7 cellular contexts compared by ENCODE assay signal in the genomic region with DNA sequence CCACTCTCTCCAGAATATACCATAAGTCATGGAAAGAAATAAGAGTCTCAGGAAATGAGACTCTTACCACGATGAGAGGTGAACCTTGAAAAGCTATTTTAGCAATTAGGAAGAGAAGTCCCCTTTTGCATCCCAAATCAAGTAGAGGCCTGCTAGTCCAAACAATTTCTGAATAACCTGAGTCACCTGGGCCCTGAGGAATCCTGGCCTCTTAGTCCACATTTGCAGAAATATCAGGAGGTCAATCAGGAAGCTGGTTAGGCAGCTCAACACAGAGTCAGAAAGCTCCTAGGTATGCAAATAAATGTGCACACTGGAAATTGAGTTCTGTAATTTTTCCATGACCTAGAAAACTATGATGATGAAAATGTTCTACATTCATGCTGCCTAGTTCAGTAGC.
DNase-seq lines count a peak whose midpoint lies in the region; ATAC-seq, FAIRE-seq and TF ChIP-seq lines count a peak whose summit lies in the region.
"Not testable (repeated sequence)": the region's sequence is repeated elsewhere in the genome, so short reads cannot be mapped to it uniquely, and the experiment has no call there.

No MANE protein-coding gene starts in this region.

- not testable (repeated sequence) for H3K27ac ChIP-seq in PC-3 (ENCODE audit: low read length); mammary epithelial cell (ENCODE audit: insufficient read depth, low read depth, low read length)
- H3K27ac ChIP-seq in RWPE2 (ENCODE audit: poor library complexity, severe bottlenecking) (peak overlapping the region; percentile 4), epithelial cell of prostate (peak overlapping the region; percentile 21)

- dilution Hi-C loops in mammary epithelial cell (cut with HindIII; ENCODE audit: low sequenced_read_pairs): not testable (repeated sequence)

- H2AFZ ChIP-seq in PC-3 (ENCODE audit: low read length); mammary epithelial cell (ENCODE audit: low read depth, low read length): not testable (repeated sequence)

- BruUV-seq in PC-3 (replicated peaks; lab: Mats Ljungman, UMichigan); mammary epithelial cell (replicated peaks; lab: Mats Ljungman, UMichigan): not testable (repeated sequence)

- 0% methylated on average over 1 of the region's 1 CpG for WGBS in mammary epithelial cell (ENCODE audit: low coverage, missing lambda C conversion rate)

- H4K20me1 ChIP-seq in PC-3 (ENCODE audit: low read length); mammary epithelial cell (ENCODE audit: insufficient read depth, low read length): not testable (repeated sequence)

- DNase-seq in PC-3 (peak; percentile 1), mammary epithelial cell (peak; percentile 57), bronchial epithelial cell (ENCODE audit: low read depth) (peak; percentile 56), epithelial cell of esophagus (ENCODE audit: low read depth) (peak; percentile 5), fibroblast of gingiva (ENCODE audit: low read depth) (peak; percentile 20)
- DNase-seq in RWPE2 (ENCODE audit: low spot score); epithelial cell of prostate (ENCODE audit: low read depth, low spot score): not testable (repeated sequence)

- H3K79me2 ChIP-seq in PC-3 (ENCODE audit: low read length); mammary epithelial cell (ENCODE audit: insufficient read depth, low read length): not testable (repeated sequence)

- POLR2A ChIA-PET in PC-3 (lab: Charles Lee; ENCODE audit: unreplicated experiment): not testable (repeated sequence)

- not testable (repeated sequence) for ATAC-seq in PC-3; RWPE2 (ENCODE audit: low read depth)

- H3K4me2 ChIP-seq in PC-3 (ENCODE audit: low read length); mammary epithelial cell (ENCODE audit: insufficient read depth, low read depth, low read length): not testable (repeated sequence)

- in situ Hi-C loops in mammary epithelial cell (cut with MboI; ENCODE audit: low sequenced_read_pairs in 2 of 2): not testable (repeated sequence)

- not testable (repeated sequence) for H3K4me3 ChIP-seq in PC-3 (ENCODE audit: low read length); RWPE2 (ENCODE audit: severe bottlenecking); mammary epithelial cell (replicated peaks in 1 of 3; ENCODE audit: insufficient read depth in 1 of 3, low read depth in 2 of 3, low read length in 3 of 3); bronchial epithelial cell (ENCODE audit: low read depth, low read length); epithelial cell of esophagus (ENCODE audit: low read length)

- not testable (repeated sequence) for H3K9me3 ChIP-seq in PC-3 (ENCODE audit: low read length); RWPE2 (ENCODE audit: severe bottlenecking); mammary epithelial cell (replicated peaks; ENCODE audit: insufficient read depth, low read length)

- CTCF ChIA-PET in PC-3 (lab: Charles Lee); mammary epithelial cell (lab: Charles Lee; ENCODE audit: low non-redundant PET): not testable (repeated sequence)

- not testable (repeated sequence) for H3K9ac ChIP-seq in PC-3 (ENCODE audit: low read length); mammary epithelial cell (ENCODE audit: insufficient read depth, low read length)

- H3K4me1 ChIP-seq in PC-3 (ENCODE audit: insufficient read depth, low read length) (peaks cover 17% of the 10 kb centered on the region), mammary epithelial cell (ENCODE audit: insufficient read depth, low read length) (peaks cover 10% of the 10 kb centered on the region)
- H3K4me1 ChIP-seq in RWPE2 (ENCODE audit: insufficient read depth, poor library complexity, severe bottlenecking): not testable (repeated sequence)

- H3K27me3 ChIP-seq in PC-3 (ENCODE audit: low read length); RWPE2 (ENCODE audit: insufficient read depth, poor library complexity, severe bottlenecking); mammary epithelial cell (ENCODE audit: insufficient read depth, low read length); bronchial epithelial cell (ENCODE audit: control insufficient read depth, insufficient read depth, low read length): not testable (repeated sequence)

- not testable (repeated sequence) for H3K36me3 ChIP-seq in PC-3 (ENCODE audit: low read depth, low read length); RWPE2 (ENCODE audit: low read depth); mammary epithelial cell (ENCODE audit: insufficient read depth, low read length); bronchial epithelial cell (ENCODE audit: control insufficient read depth, insufficient read depth, low read length)

- FAIRE-seq in bronchial epithelial cell (lab: Jason Lieb, UNC): not testable (repeated sequence)

- not testable (repeated sequence) for H3K9me2 ChIP-seq in PC-3 (replicated peaks; ENCODE audit: low read length)

- TF ChIP-seq CTCF in PC-3 (conservative IDR thresholded peaks at IDR 0.05; ENCODE audit: low read depth, low read length); RWPE2 (IDR thresholded peaks at IDR 0.05; ENCODE audit: poor library complexity, severe bottlenecking); mammary epithelial cell (conservative IDR thresholded peaks at IDR 0.05 in 1 of 2, IDR thresholded peaks at IDR 0.05 in 1 of 2; ENCODE audit: extremely low read depth in 1 of 2, insufficient read depth in 1 of 2, low read depth in 1 of 2, low read length in 2 of 2); bronchial epithelial cell (IDR thresholded peaks at IDR 0.05; ENCODE audit: insufficient read depth, low read length, severe bottlenecking); epithelial cell of esophagus (IDR thresholded peaks at IDR 0.05; ENCODE audit: insufficient read depth, low read depth, low read length, missing control alignments): not testable (repeated sequence)

- H3F3A ChIP-seq in PC-3 (ENCODE audit: low read length, unreplicated experiment): not testable (repeated sequence)

- intact Hi-C loops in PC-3 (cut with micrococcal nuclease); mammary epithelial cell (cut with micrococcal nuclease): not testable (repeated sequence)
